In genomic region chr9:98943682-98944129, GRCh38 we compare ENCODE assay signal across 8 cellular contexts. TPM values are rescaled to one million over a fixed set of nuclear protein-coding genes. Genes with fewer than 3 reads are reported as not detected.
A peak's percentile ranks its signal among the peaks of the same experiment; 100 is the strongest.
DNase-seq lines count a peak whose midpoint lies in the region; ATAC-seq lines count a peak whose summit lies in the region.

COL15A1 (plus strand) TSS chr9:98943907; CDS start chr9:98944062, 155 bp downstream.

- peak within 1 kb of the TSS; percentile 54 for H3K4me3 ChIP-seq in iPS-18a (ENCODE audit: low read length)

- peak within 1 kb of the TSS; percentile 48 for H3K4me3 Mint-ChIP-seq in activated naive CD8-positive, alpha-beta T cell treated with anti-CD3 and anti-CD28 coated beads for 36 hours
- peak within 1 kb of the TSS; percentile 41 for H3K4me3 Mint-ChIP-seq in stimulated activated effector memory CD8-positive, alpha-beta T cell treated with anti-CD3 and anti-CD28 coated beads, Interleukin-12 subunit alpha, Interleukin-12 subunit beta, amount 100 ng/mL, for 72 hours

- no peaks in the 10 kb centered on the region for H3K9me3 ChIP-seq in iPS-18a (ENCODE audit: control insufficient read depth, low read depth, low read length)

- no peaks in the 10 kb centered on the region for H3K9me3 Mint-ChIP-seq in activated naive CD8-positive, alpha-beta T cell treated with anti-CD3 and anti-CD28 coated beads for 36 hours
- no peaks in the 10 kb centered on the region for H3K9me3 Mint-ChIP-seq in stimulated activated effector memory CD8-positive, alpha-beta T cell treated with anti-CD3 and anti-CD28 coated beads, Interleukin-12 subunit alpha, Interleukin-12 subunit beta, amount 100 ng/mL, for 72 hours

- H3K27me3 ChIP-seq in iPS-18a (ENCODE audit: control insufficient read depth, insufficient read depth, low read length) = peaks cover 57% of the 10 kb centered on the region

- H3K4me1 ChIP-seq in iPS-18a (ENCODE audit: control insufficient read depth, low read depth, low read length) = no peaks in the 10 kb centered on the region

- H3K36me3 ChIP-seq in iPS-18a (ENCODE audit: control insufficient read depth, low read depth, low read length) = no peaks in the 10 kb centered on the region

- H3K27ac Mint-ChIP-seq in activated naive CD8-positive, alpha-beta T cell treated with anti-CD3 and anti-CD28 coated beads for 36 hours = no peak within 1 kb of the TSS
- no peak within 1 kb of the TSS for H3K27ac Mint-ChIP-seq in stimulated activated effector memory CD8-positive, alpha-beta T cell treated with anti-CD3 and anti-CD28 coated beads, Interleukin-12 subunit alpha, Interleukin-12 subunit beta, amount 100 ng/mL, for 72 hours

- ATAC-seq in stimulated activated effector memory CD8-positive, alpha-beta T cell treated with anti-CD3 and anti-CD28 coated beads, Interleukin-12 subunit alpha, Interleukin-12 subunit beta, amount 100 ng/mL, for 72 hours = no peak
- no peak for ATAC-seq in HG03521 (IDR thresholded peaks at IDR 0.05; ENCODE audit: unreplicated experiment)

- peaks cover 9% of the 10 kb centered on the region for H3K4me1 Mint-ChIP-seq in activated naive CD8-positive, alpha-beta T cell treated with anti-CD3 and anti-CD28 coated beads for 36 hours
- H3K4me1 Mint-ChIP-seq in stimulated activated effector memory CD8-positive, alpha-beta T cell treated with anti-CD3 and anti-CD28 coated beads, Interleukin-12 subunit alpha, Interleukin-12 subunit beta, amount 100 ng/mL, for 72 hours = peaks cover 12% of the 10 kb centered on the region

- H3K9ac ChIP-seq in iPS-18a (ENCODE audit: low read length) = no peak within 1 kb of the TSS

- peaks cover 67% of the 10 kb centered on the region for H3K27me3 Mint-ChIP-seq in activated naive CD8-positive, alpha-beta T cell treated with anti-CD3 and anti-CD28 coated beads for 36 hours

- DNase-seq in NCI-H1092 treated with DMSO at 0.1 percent for 48 hours (lab: John Stamatoyannopoulos, UW) (peak; percentile 18), NCI-H1092 (lab: John Stamatoyannopoulos, UW) (no peak), NCI-H2029 (lab: John Stamatoyannopoulos, UW) (no peak), hepatic stellate cell (ENCODE audit: low spot score) (no peak)
- peak; percentile 4 for DNase-seq in activated naive CD8-positive, alpha-beta T cell treated with anti-CD3 and anti-CD28 coated beads for 36 hours
- DNase-seq in stimulated activated effector memory CD8-positive, alpha-beta T cell treated with anti-CD3 and anti-CD28 coated beads, Interleukin-12 subunit alpha, Interleukin-12 subunit beta, amount 100 ng/mL, for 72 hours (ENCODE audit: low spot score in 2 of 2) = no peak

- no peaks in the 10 kb centered on the region for H3K36me3 Mint-ChIP-seq in activated naive CD8-positive, alpha-beta T cell treated with anti-CD3 and anti-CD28 coated beads for 36 hours
- no peaks in the 10 kb centered on the region for H3K36me3 Mint-ChIP-seq in stimulated activated effector memory CD8-positive, alpha-beta T cell treated with anti-CD3 and anti-CD28 coated beads, Interleukin-12 subunit alpha, Interleukin-12 subunit beta, amount 100 ng/mL, for 72 hours

- H3K27ac ChIP-seq in iPS-18a (ENCODE audit: low read length) = no peak within 1 kb of the TSS

RNA-seq across cellular contexts. Expression of gene COL15A1, which starts in this region (rescaled TPM):
- total RNA-seq in activated naive CD8-positive, alpha-beta T cell treated with anti-CD3 and anti-CD28 coated beads for 36 hours = under 1 TPM in 1 of 2 experiments, not detected in 1; 0.06 TPM

Comparison
In these comparisons a context has a peak if more than half of its experiments do, and no peak if none do; other contexts are left out.
1. Peak in DNase-seq in activated naive CD8-positive, alpha-beta T cell treated with anti-CD3 and anti-CD28 coated beads for 36 hours; RNA of the gene not detected or under 1 TPM.